In the genomic region with DNA sequence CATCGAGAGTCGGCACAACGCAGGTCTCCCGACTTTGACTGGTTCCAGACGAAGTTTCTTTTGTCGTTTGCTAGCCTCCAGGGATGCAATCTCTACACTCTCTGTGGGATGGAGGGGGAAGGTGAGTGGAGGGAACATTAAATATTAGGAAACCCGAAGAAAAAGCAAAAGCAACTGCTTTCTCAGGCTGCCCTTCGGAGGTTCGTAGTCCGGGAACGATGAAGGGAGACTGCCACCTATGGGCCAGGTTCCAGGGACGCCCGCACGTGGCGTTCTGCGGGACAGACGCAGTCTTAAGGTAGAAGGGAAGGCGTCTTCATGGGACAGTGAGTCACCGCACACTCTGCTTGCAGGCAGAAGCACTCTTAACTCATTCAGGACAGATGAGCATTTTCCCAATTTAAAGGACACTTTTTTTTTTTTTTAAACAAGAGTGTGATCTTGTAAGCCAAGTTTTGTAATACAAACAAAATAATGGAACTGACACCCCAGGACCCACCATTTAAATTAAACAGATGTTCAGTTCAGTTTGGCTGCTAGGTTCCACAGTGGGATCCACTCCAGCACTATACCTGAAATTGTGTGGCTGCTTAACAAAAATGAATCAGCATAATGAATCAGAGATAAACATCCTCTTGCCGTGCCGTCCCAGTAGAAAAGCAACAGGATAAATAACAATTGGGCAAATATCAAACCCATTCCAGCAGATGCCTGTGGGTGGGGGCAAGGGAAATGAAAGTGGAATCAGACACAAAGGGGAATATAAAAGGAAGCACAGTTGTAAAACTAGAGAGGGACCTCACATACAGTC, we compare ENCODE assay signal across 8 cellular contexts.
DNase-seq lines count a peak whose midpoint lies in the region; TF ChIP-seq lines count a peak whose summit lies in the region.

No MANE protein-coding gene starts in this region.

- no peak overlapping the region for H3K27ac Mint-ChIP-seq in activated T-cell treated with anti-CD3 and anti-CD28 coated beads, Interleukin-2, amount 50 U/mL, for 24 hours

- H3K36me3 Mint-ChIP-seq in activated T-cell treated with anti-CD3 and anti-CD28 coated beads, Interleukin-2, amount 50 U/mL, for 24 hours (ENCODE audit: low read depth), result no peaks in the 10 kb centered on the region

- peak overlapping the region; percentile 75 for H3K4me3 Mint-ChIP-seq in activated T-cell treated with anti-CD3 and anti-CD28 coated beads, Interleukin-2, amount 50 U/mL, for 24 hours

- peaks cover 12% of the 10 kb centered on the region for H3K4me1 Mint-ChIP-seq in activated T-cell treated with anti-CD3 and anti-CD28 coated beads, Interleukin-2, amount 50 U/mL, for 24 hours (ENCODE audit: low read depth)

- H3K9ac ChIP-seq in muscle layer of colon (ENCODE audit: low read length), result peak overlapping the region; percentile 18

- peak; percentile 88 for DNase-seq in GM03348 (ENCODE audit: low spot score)
- DNase-seq in HS-27A (ENCODE audit: low read depth), result peak; percentile 38
- peak; percentile 94 for DNase-seq in OCI-M1 (lab: John Stamatoyannopoulos, UW)
- DNase-seq in activated T-cell treated with anti-CD3 and anti-CD28 coated beads, Interleukin-2, amount 50 U/mL, for 24 hours, result peak; percentile 83
- peak; percentile 96 for DNase-seq in esophagus muscularis mucosa (ENCODE audit: extremely low spot score)
- peak; percentile 49 to 54 for DNase-seq in stimulated activated CD8-positive, alpha-beta memory T cell treated with anti-CD3 and anti-CD28 coated beads, Interleukin-4, amount 100 ng/mL, for 4 hours (ENCODE audit: low read depth in 2 of 2, low spot score in 1 of 2)
- no peak for DNase-seq in NCI-H187 treated with DMSO at 0.1 percent for 48 hours (lab: John Stamatoyannopoulos, UW)

- H3K4me3 ChIP-seq in esophagus muscularis mucosa (peak overlapping the region; percentile 42 to 55 (median 52)), muscle layer of colon (ENCODE audit: low read depth in 1 of 2, low read length in 2 of 2) (peak overlapping the region; percentile 44 to 65)

- H3K9me3 Mint-ChIP-seq in activated T-cell treated with anti-CD3 and anti-CD28 coated beads, Interleukin-2, amount 50 U/mL, for 24 hours, result no peaks in the 10 kb centered on the region

- TF ChIP-seq CTCF in esophagus muscularis mucosa (IDR thresholded peaks at IDR 0.05), result peak; percentile 69 to 78 (median 77)

- H3K9me3 ChIP-seq in esophagus muscularis mucosa, result no peaks in the 10 kb centered on the region
- H3K9me3 ChIP-seq in muscle layer of colon (ENCODE audit: low read length), result no peaks in the 10 kb centered on the region

- no peak for TF ChIP-seq POLR2A in esophagus muscularis mucosa (IDR thresholded peaks at IDR 0.05; ENCODE audit: low read depth)

- under 1% methylated on average over 21 of the region's 21 CpGs for WGBS in esophagus muscularis mucosa

- TF ChIP-seq EP300 in esophagus muscularis mucosa (IDR thresholded peaks at IDR 0.05), result no peak

- peaks cover 4% of the 10 kb centered on the region for H3K27me3 Mint-ChIP-seq in activated T-cell treated with anti-CD3 and anti-CD28 coated beads, Interleukin-2, amount 50 U/mL, for 24 hours

- H3K36me3 ChIP-seq in esophagus muscularis mucosa, result no peaks in the 10 kb centered on the region
- H3K36me3 ChIP-seq in muscle layer of colon (ENCODE audit: insufficient read depth, low read length), result no peaks in the 10 kb centered on the region

- H3K27ac ChIP-seq in esophagus muscularis mucosa (replicated peaks in 1 of 4) (peak overlapping the region; percentile 8 to 70 (median 56)), muscle layer of colon (ENCODE audit: low read depth, low read length) (peak overlapping the region; percentile 74)

- no peaks in the 10 kb centered on the region for H3K27me3 ChIP-seq in esophagus muscularis mucosa
- H3K27me3 ChIP-seq in muscle layer of colon (ENCODE audit: control insufficient read depth in 1 of 2, insufficient read depth in 2 of 2, low read length in 2 of 2), result no peaks in the 10 kb centered on the region

- intact Hi-C loops in esophagus muscularis mucosa (cut with DNase I), result loop anchor here (2.0 to 5.0 kb wide), 3 partner anchors 50 to 240 kb away; no protein-coding TSS in a partner anchor

- peaks cover 6 to 21% (median 19%) of the 10 kb centered on the region in 4 donors for H3K4me1 ChIP-seq in esophagus muscularis mucosa
- peaks cover 19% of the 10 kb centered on the region for H3K4me1 ChIP-seq in muscle layer of colon (ENCODE audit: insufficient read depth, low read length)
